Comparison of ENCODE assay signal across 9 cellular contexts in genomic region chr2:241860184-241861078, GRCh38. TPM values are rescaled to one million over a fixed set of nuclear protein-coding genes. Genes with fewer than 3 reads are reported as not detected.
DNase-seq lines count a peak whose midpoint lies in the region; ATAC-seq and TF ChIP-seq lines count a peak whose summit lies in the region.
"Had no signal": no experiment of that assay in that cellular context is flagged by ENCODE, and none has a peak within 500 bp of the region (broad histone marks: within the 10 kb centered on the region; RNA-seq: fewer than 3 reads in every experiment).

No MANE protein-coding gene starts in this region.

- H3K4me1 ChIP-seq in KMS-11 (ENCODE audit: low read depth, poor library complexity, severe bottlenecking) (peaks cover 22% of the 10 kb centered on the region), gastrocnemius medialis (peaks cover 13 to 17% of the 10 kb centered on the region in 2 donors)

- H3K9me3 ChIP-seq in gastrocnemius medialis = no peaks in the 10 kb centered on the region

- peak overlapping the region; percentile 73 to 93 for H3K4me3 Mint-ChIP-seq in effector memory CD8-positive, alpha-beta T cell

- peak overlapping the region; percentile 87 to 93 for H3K27ac Mint-ChIP-seq in effector memory CD8-positive, alpha-beta T cell

- no peak for ATAC-seq in effector memory CD8-positive, alpha-beta T cell (replicated peaks)
- peak; percentile 17 to 44 for ATAC-seq in gastrocnemius medialis

- no peaks in the 10 kb centered on the region for H3K9me3 Mint-ChIP-seq in effector memory CD8-positive, alpha-beta T cell

- intact Hi-C loops in gastrocnemius medialis (cut with DNase I; ENCODE audit: low total_unique reads) = no loop called here

- DNase-seq in GM12865 (ENCODE audit: low read depth) (peak; percentile 36), gastrocnemius medialis (peak in 1 of 2 donors; percentile 18), AG08396 (ENCODE audit: low spot score) (no peak), GM10248 (ENCODE audit: extremely low spot score) (no peak)
- DNase-seq in effector memory CD8-positive, alpha-beta T cell = no peak
- DNase-seq in activated naive CD4-positive, alpha-beta T cell (lab: John Stamatoyannopoulos, UW) = no peak
- DNase-seq in activated CD4-positive, CD25-positive, alpha-beta regulatory T cell treated with anti-CD3 and anti-CD28 coated beads, Interleukin-2, amount 50 U/mL, for 72 hours = no peak

- H3K27me3 ChIP-seq in KMS-11 (ENCODE audit: insufficient read depth, low read depth) = peaks cover 3% of the 10 kb centered on the region; the same call in 1 of the 2 replicates
- H3K27me3 ChIP-seq in gastrocnemius medialis = peaks cover 32 to 34% (median 34%) of the 10 kb centered on the region in 3 donors

- TF ChIP-seq CTCF in GM12865 (IDR thresholded peaks at IDR 0.05; ENCODE audit: insufficient read depth, low read depth, low read length, missing control alignments) (no peak), KMS-11 (conservative IDR thresholded peaks at IDR 0.05; ENCODE audit: low read depth, low read length) (no peak), gastrocnemius medialis (IDR thresholded peaks at IDR 0.05 in 4 of 5, conservative IDR thresholded peaks at IDR 0.05 in 1 of 5) (no peak), GM10248 (IDR thresholded peaks at IDR 0.05; ENCODE audit: control extremely low read depth, extremely low read depth, low read depth, missing control alignments) (no peak)

- no peaks in the 10 kb centered on the region for H4K20me1 ChIP-seq in KMS-11 (ENCODE audit: insufficient read depth)

- H3K27ac ChIP-seq in KMS-11 (peak overlapping the region; percentile 74), gastrocnemius medialis (peak overlapping the region; percentile 60 to 79 (median 72))

- H2AFZ ChIP-seq in KMS-11 (ENCODE audit: low read depth) = peak overlapping the region; percentile 87

- no peaks in the 10 kb centered on the region for H3K27me3 Mint-ChIP-seq in effector memory CD8-positive, alpha-beta T cell

- H3K4me2 ChIP-seq in KMS-11 = peak overlapping the region; percentile 96

- POLR2A ChIA-PET in GM10248 (lab: Yijun Ruan, JAX) = interaction anchor here (0.6 to 1.1 kb wide), 2 partner anchors 15 to 36 kb away, joined by 3 to 4 read pairs; no protein-coding TSS in a partner anchor

- H3K4me1 Mint-ChIP-seq in effector memory CD8-positive, alpha-beta T cell (ENCODE audit: low read depth in 2 of 2) = peaks cover 64 to 71% of the 10 kb centered on the region in 2 donors

- peak overlapping the region; percentile 49 for H3K4me3 ChIP-seq in GM12865 (ENCODE audit: low read depth, low read length)
- peak overlapping the region; percentile 68 for H3K4me3 ChIP-seq in KMS-11 (IDR thresholded peaks at IDR 0.05; ENCODE audit: insufficient read depth, low read depth, low read length)
- peak overlapping the region in 3 of 4 donors; percentile 30 to 43 (median 35) for H3K4me3 ChIP-seq in gastrocnemius medialis

- peaks cover 41% of the 10 kb centered on the region for H3K36me3 Mint-ChIP-seq in effector memory CD8-positive, alpha-beta T cell (ENCODE audit: insufficient read depth)

- CTCF ChIA-PET in GM10248 (lab: Yijun Ruan, JAX) = interaction anchor here (1.0 to 2.5 kb wide), 5 partner anchors 8 to 160 kb away, joined by 3 to 17 read pairs (median 6); no protein-coding TSS in a partner anchor

- TF ChIP-seq POLR2A in gastrocnemius medialis (IDR thresholded peaks at IDR 0.05) = no peak

- in situ Hi-C loops in gastrocnemius medialis (cut with MboI; ENCODE audit: low sequenced_read_pairs in 4 of 4) = no loop called here

- H3K79me2 ChIP-seq in KMS-11 (ENCODE audit: insufficient read depth, low read depth) = no peaks in the 10 kb centered on the region

- H3K36me3 ChIP-seq in KMS-11 (ENCODE audit: insufficient read depth) = no peaks in the 10 kb centered on the region
- no peaks in the 10 kb centered on the region for H3K36me3 ChIP-seq in gastrocnemius medialis

- peak overlapping the region; percentile 51 for H3K9ac ChIP-seq in KMS-11

RNA-seq across cellular contexts. Expression of gene PDCD1, which starts 1.7 kb away (rescaled TPM):
- total RNA-seq in gastrocnemius medialis = under 1 TPM in 1 of 4 donors, not detected in 3; 0.13 TPM
- total RNA-seq: pulmonary artery endothelial cell had no signal

RNA-seq across cellular contexts. Expression of gene RTP5, which starts 9.1 kb away (rescaled TPM):
- total RNA-seq in gastrocnemius medialis = not detected
- total RNA-seq: pulmonary artery endothelial cell had no signal

RNA-seq across cellular contexts. Expression of gene NEU4, which starts 51.4 kb away (rescaled TPM):
- 100 to 1,000 TPM in 1 of 4 donors, 10 to 100 TPM in 1, 1 to 10 TPM in 2; 3.0 to 119 (median 19.4) TPM for total RNA-seq in gastrocnemius medialis
- total RNA-seq: pulmonary artery endothelial cell had no signal
